10 cellular contexts compared by ENCODE assay signal in genomic region chr12:20624718-20625117, GRCh38.
DNase-seq lines count a peak whose midpoint lies in the region; ATAC-seq and TF ChIP-seq lines count a peak whose summit lies in the region.
"Had no signal": no experiment of that assay in that cellular context is flagged by ENCODE, and none has a peak within 500 bp of the region (broad histone marks: within the 10 kb centered on the region; RNA-seq: fewer than 3 reads in every experiment).

No MANE protein-coding gene starts in this region.

- BruUV-seq in Calu3 (replicated peaks; lab: Mats Ljungman, UMichigan), result no TSS peak

- no peaks in the 10 kb centered on the region for H3K36me3 ChIP-seq in MG63

- no peaks in the 10 kb centered on the region for H3K9me3 ChIP-seq in MG63

- TF ChIP-seq CTCF in Calu3 (IDR thresholded peaks at IDR 0.05; ENCODE audit: unreplicated experiment) (no peak), choroid plexus epithelial cell (conservative IDR thresholded peaks at IDR 0.05; ENCODE audit: low read depth, low read length) (peak; percentile 55), GM20000 (IDR thresholded peaks at IDR 0.05; ENCODE audit: extremely low read depth, missing control alignments) (no peak)

- ATAC-seq in HG02938 (IDR thresholded peaks at IDR 0.05; ENCODE audit: unreplicated experiment) (no peak), HG02884 (IDR thresholded peaks at IDR 0.05; ENCODE audit: unreplicated experiment) (no peak)
- ATAC-seq: natural killer cell had no signal

- peak; percentile 4 for DNase-seq in Calu3
- DNase-seq in MG63, result peak; percentile 7
- peak; percentile 41 for DNase-seq in choroid plexus epithelial cell (ENCODE audit: low read depth)
- peak; percentile 40 for DNase-seq in medulla oblongata (ENCODE audit: extremely low spot score)
- no peak for DNase-seq in GM20000 (ENCODE audit: low spot score)
- DNase-seq in substantia nigra (lab: John Stamatoyannopoulos, UW), result no peak
- DNase-seq: activated CD4-positive, alpha-beta T cell treated with anti-CD3 and anti-CD28 coated beads for 48 hours; natural killer cell had no signal

- H3K4me3 Mint-ChIP-seq in Calu3 (ENCODE audit: low read depth, unreplicated experiment), result no peak overlapping the region
- H3K4me3 Mint-ChIP-seq: natural killer cell had no signal

- no peaks in the 10 kb centered on the region for H3K36me3 Mint-ChIP-seq in Calu3 (ENCODE audit: insufficient read depth, unreplicated experiment)
- H3K36me3 Mint-ChIP-seq: natural killer cell had no signal

- H3K27me3 Mint-ChIP-seq in Calu3 (ENCODE audit: unreplicated experiment), result no peaks in the 10 kb centered on the region

- H3K27me3 ChIP-seq in MG63, result no peaks in the 10 kb centered on the region

- no peak overlapping the region for H3K27ac ChIP-seq in substantia nigra (ENCODE audit: low read depth, low read length, poor library complexity, severe bottlenecking)

- CTCF ChIA-PET in Calu3 (lab: Charles Lee), result interaction anchor here (0.6 to 0.9 kb wide), 2 partner anchors 131 to 701 kb away, joined by 3 read pairs; no protein-coding TSS in a partner anchor

- H3K27ac Mint-ChIP-seq in Calu3 (ENCODE audit: unreplicated experiment), result no peak overlapping the region
- H3K27ac Mint-ChIP-seq: natural killer cell had no signal

- intact Hi-C loops in Calu3 (cut with micrococcal nuclease; ENCODE audit: unreplicated experiment), result no loop called here

- H3K4me1 Mint-ChIP-seq in Calu3 (ENCODE audit: low read depth, unreplicated experiment), result peaks cover 8% of the 10 kb centered on the region
- H3K4me1 Mint-ChIP-seq: natural killer cell had no signal

- H3K4me3 ChIP-seq in MG63 (no peak overlapping the region), choroid plexus epithelial cell (ENCODE audit: low read depth, low read length) (no peak overlapping the region)

- no peaks in the 10 kb centered on the region for H3K9me3 Mint-ChIP-seq in Calu3 (ENCODE audit: low read depth, unreplicated experiment)

Comparison
In these comparisons a context has a peak if more than half of its experiments do, and no peak if none do; other contexts are left out.
1. DNase-seq: peak in Calu3 (single experiment), MG63 (single experiment), choroid plexus epithelial cell (single experiment) and medulla oblongata (single experiment); none in GM20000 (single experiment) and substantia nigra (0 of 49).